Comparison of ENCODE assay signal across 1 cellular context in the genomic region with DNA sequence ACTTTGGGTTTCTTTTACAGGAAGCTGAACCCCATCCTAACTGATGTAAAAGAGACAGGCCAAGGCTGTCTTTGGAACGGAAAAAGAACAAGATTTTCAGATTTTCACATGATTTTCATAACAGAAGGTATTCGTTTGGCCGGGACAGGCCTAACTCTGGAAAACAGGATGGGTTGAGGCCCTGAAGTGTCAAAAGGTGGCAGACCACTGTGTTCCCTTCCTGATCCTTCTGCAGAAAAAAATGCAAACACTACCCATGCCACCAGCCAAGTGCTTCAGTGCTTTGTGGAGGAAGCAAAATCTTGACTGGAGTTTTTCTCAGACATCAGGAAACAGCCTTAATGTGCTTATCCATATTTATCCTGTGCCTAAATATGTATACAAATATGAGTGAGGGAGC.
TF ChIP-seq lines count a peak whose summit lies in the region.

No MANE protein-coding gene starts in this region.

TF ChIP-seq in A549, 52 proteins besides CTCF, POLR2A, EP300 and RAD21 (continued from another document):
- TF ChIP-seq CBX2 (IDR thresholded peaks at IDR 0.05; ENCODE audit: borderline replicate concordance, low read depth) (no peak), RCOR1 (IDR thresholded peaks at IDR 0.05; ENCODE audit: low read depth, low read length) (no peak), FOSL2 (IDR thresholded peaks at IDR 0.05) (no peak), FOSL2 (CRISPR knock-in tag; IDR thresholded peaks at IDR 0.05) (no peak), CHD4 (IDR thresholded peaks at IDR 0.05; ENCODE audit: borderline replicate concordance) (no peak), ZC3H11A (IDR thresholded peaks at IDR 0.05) (no peak), HOXA7 (CRISPR knock-in tag; IDR thresholded peaks at IDR 0.05) (no peak), NR3C1 (IDR thresholded peaks at IDR 0.05) (no peak), CBX8 (IDR thresholded peaks at IDR 0.05) (no peak), NPAS2 (CRISPR knock-in tag; IDR thresholded peaks at IDR 0.05; ENCODE audit: borderline replicate concordance) (no peak), HDAC2 (IDR thresholded peaks at IDR 0.05) (no peak), POLR2AphosphoS2 (conservative IDR thresholded peaks at IDR 0.05; ENCODE audit: low read length) (no peak), EHF (CRISPR knock-in tag; IDR thresholded peaks at IDR 0.05) (no peak), TP53 (CRISPR knock-in tag; IDR thresholded peaks at IDR 0.05) (no peak), ZSCAN20 (CRISPR knock-in tag; IDR thresholded peaks at IDR 0.05) (no peak), SMC3 (IDR thresholded peaks at IDR 0.05) (no peak)
- TF ChIP-seq, protein P1, sequence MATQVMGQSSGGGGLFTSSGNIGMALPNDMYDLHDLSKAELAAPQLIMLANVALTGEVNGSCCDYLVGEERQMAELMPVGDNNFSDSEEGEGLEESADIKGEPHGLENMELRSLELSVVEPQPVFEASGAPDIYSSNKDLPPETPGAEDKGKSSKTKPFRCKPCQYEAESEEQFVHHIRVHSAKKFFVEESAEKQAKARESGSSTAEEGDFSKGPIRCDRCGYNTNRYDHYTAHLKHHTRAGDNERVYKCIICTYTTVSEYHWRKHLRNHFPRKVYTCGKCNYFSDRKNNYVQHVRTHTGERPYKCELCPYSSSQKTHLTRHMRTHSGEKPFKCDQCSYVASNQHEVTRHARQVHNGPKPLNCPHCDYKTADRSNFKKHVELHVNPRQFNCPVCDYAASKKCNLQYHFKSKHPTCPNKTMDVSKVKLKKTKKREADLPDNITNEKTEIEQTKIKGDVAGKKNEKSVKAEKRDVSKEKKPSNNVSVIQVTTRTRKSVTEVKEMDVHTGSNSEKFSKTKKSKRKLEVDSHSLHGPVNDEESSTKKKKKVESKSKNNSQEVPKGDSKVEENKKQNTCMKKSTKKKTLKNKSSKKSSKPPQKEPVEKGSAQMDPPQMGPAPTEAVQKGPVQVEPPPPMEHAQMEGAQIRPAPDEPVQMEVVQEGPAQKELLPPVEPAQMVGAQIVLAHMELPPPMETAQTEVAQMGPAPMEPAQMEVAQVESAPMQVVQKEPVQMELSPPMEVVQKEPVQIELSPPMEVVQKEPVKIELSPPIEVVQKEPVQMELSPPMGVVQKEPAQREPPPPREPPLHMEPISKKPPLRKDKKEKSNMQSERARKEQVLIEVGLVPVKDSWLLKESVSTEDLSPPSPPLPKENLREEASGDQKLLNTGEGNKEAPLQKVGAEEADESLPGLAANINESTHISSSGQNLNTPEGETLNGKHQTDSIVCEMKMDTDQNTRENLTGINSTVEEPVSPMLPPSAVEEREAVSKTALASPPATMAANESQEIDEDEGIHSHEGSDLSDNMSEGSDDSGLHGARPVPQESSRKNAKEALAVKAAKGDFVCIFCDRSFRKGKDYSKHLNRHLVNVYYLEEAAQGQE (IDR thresholded peaks at IDR 0.05), result no peak
- TF ChIP-seq, protein P2, sequence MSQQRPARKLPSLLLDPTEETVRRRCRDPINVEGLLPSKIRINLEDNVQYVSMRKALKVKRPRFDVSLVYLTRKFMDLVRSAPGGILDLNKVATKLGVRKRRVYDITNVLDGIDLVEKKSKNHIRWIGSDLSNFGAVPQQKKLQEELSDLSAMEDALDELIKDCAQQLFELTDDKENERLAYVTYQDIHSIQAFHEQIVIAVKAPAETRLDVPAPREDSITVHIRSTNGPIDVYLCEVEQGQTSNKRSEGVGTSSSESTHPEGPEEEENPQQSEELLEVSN (IDR thresholded peaks at IDR 0.05; ENCODE audit: borderline replicate concordance, low read depth), result no peak
- TF ChIP-seq, protein P3, sequence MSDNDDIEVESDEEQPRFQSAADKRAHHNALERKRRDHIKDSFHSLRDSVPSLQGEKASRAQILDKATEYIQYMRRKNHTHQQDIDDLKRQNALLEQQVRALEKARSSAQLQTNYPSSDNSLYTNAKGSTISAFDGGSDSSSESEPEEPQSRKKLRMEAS (IDR thresholded peaks at IDR 0.05), result no peak
